12 cellular contexts compared by ENCODE assay signal in genomic region chr5:37875051-37875787, GRCh38. TPM values are rescaled to one million over a fixed set of nuclear protein-coding genes. Genes with fewer than 3 reads are reported as not detected.
DNase-seq lines count a peak whose midpoint lies in the region; ATAC-seq and TF ChIP-seq lines count a peak whose summit lies in the region.
"Had no signal": no experiment of that assay in that cellular context is flagged by ENCODE, and none has a peak within 500 bp of the region (broad histone marks: within the 10 kb centered on the region; RNA-seq: fewer than 3 reads in every experiment).

No MANE protein-coding gene starts in this region.

- H3K4me3 ChIP-seq in stomach, result no peak overlapping the region
- H3K4me3 ChIP-seq: neural progenitor cell had no signal

- H3K4me1 ChIP-seq in stomach, result no peaks in the 10 kb centered on the region

- H3K9me3 ChIP-seq in stomach, result peaks cover 0 to 7% (median 0%) of the 10 kb centered on the region in 4 donors

- TF ChIP-seq EP300 in stomach (IDR thresholded peaks at IDR 0.05), result no peak

- POLR2A ChIA-PET in WTC11 (lab: Charles Lee), result no interaction called here

- TF ChIP-seq CTCF in WTC11 (IDR thresholded peaks at IDR 0.05) (no peak), endothelial cell (IDR thresholded peaks at IDR 0.05; ENCODE audit: unreplicated experiment) (no peak), stomach (IDR thresholded peaks at IDR 0.05) (no peak)

- no peak overlapping the region for H3K4me3 Mint-ChIP-seq in WTC11
- H3K4me3 Mint-ChIP-seq in endothelial cell (ENCODE audit: unreplicated experiment), result no peak overlapping the region
- H3K4me3 Mint-ChIP-seq: neural progenitor cell; T-helper 1 cell treated with Interleukin-12 subunit alpha and Interleukin-12 subunit beta and Interleukin-4 antibody, amounts not matched to agents 30 μg/mL and 1 μg/mL, for 36 hours had no signal

- no peaks in the 10 kb centered on the region for H3K36me3 ChIP-seq in stomach
- H3K36me3 ChIP-seq: neural progenitor cell had no signal

- H3K27ac ChIP-seq in stomach, result no peak overlapping the region
- H3K27ac ChIP-seq: neural progenitor cell had no signal

- WGBS in stomach, 5 donors, result 71 to 78% (median 74%) methylated on average over 6 of the region's 6 CpGs

- H3K36me3 Mint-ChIP-seq in WTC11 (0 out of 2 replicates have a peak, but pooled peaks cover 2% of the 10 kb centered on the region), endothelial cell (ENCODE audit: low read depth, unreplicated experiment) (peaks cover 5% of the 10 kb centered on the region)
- H3K36me3 Mint-ChIP-seq: neural progenitor cell had no signal

- ATAC-seq in GM18858 (IDR thresholded peaks at IDR 0.05; ENCODE audit: unreplicated experiment) (peak; percentile 57), HG03039 (IDR thresholded peaks at IDR 0.05; ENCODE audit: unreplicated experiment) (peak; percentile 49), WTC11 (no peak)

- peaks cover 18% of the 10 kb centered on the region for H3K9me3 Mint-ChIP-seq in WTC11
- no peaks in the 10 kb centered on the region for H3K9me3 Mint-ChIP-seq in endothelial cell (ENCODE audit: unreplicated experiment)
- H3K9me3 Mint-ChIP-seq: T-helper 1 cell treated with Interleukin-12 subunit alpha and Interleukin-12 subunit beta and Interleukin-4 antibody, amounts not matched to agents 30 μg/mL and 1 μg/mL, for 36 hours had no signal

- H3K27me3 ChIP-seq in stomach, result peaks cover 0 to 4% (median 0%) of the 10 kb centered on the region in 3 donors
- H3K27me3 ChIP-seq: neural progenitor cell had no signal

- no peak overlapping the region for H3K27ac Mint-ChIP-seq in WTC11
- no peak overlapping the region for H3K27ac Mint-ChIP-seq in endothelial cell (ENCODE audit: unreplicated experiment)
- H3K27ac Mint-ChIP-seq: neural progenitor cell; T-helper 1 cell treated with Interleukin-12 subunit alpha and Interleukin-12 subunit beta and Interleukin-4 antibody, amounts not matched to agents 30 μg/mL and 1 μg/mL, for 36 hours had no signal

- CTCF ChIA-PET in WTC11 (lab: Charles Lee), result no interaction called here

- intact Hi-C loops in stomach (cut with DNase I; ENCODE audit: low total_unique reads), result no loop called here

- TF ChIP-seq POLR2A in stomach (IDR thresholded peaks at IDR 0.05), result no peak

- DNase-seq in WTC11 (ENCODE audit: low spot score), result no peak
- peak; percentile 22 for DNase-seq in islet precursor cell
- no peak for DNase-seq in endothelial cell (ENCODE audit: low spot score)
- DNase-seq in Kasumi-1 (lab: John Stamatoyannopoulos, UW), result no peak
- DNase-seq in stomach, result no peak
- no peak for DNase-seq in DMS114 treated with DMSO at 0.1 percent for 48 hours (lab: John Stamatoyannopoulos, UW; ENCODE audit: unreplicated experiment)
- DNase-seq: DMS79 treated with DMSO at 0.1 percent for 48 hours, NCI-H446 had no signal

- H3K4me1 Mint-ChIP-seq in WTC11, result peaks cover 10% of the 10 kb centered on the region
- H3K4me1 Mint-ChIP-seq in endothelial cell (ENCODE audit: unreplicated experiment), result no peaks in the 10 kb centered on the region

- H3K27me3 Mint-ChIP-seq in WTC11 (ENCODE audit: low read depth), result no peaks in the 10 kb centered on the region
- H3K27me3 Mint-ChIP-seq in endothelial cell (ENCODE audit: unreplicated experiment), result no peaks in the 10 kb centered on the region

TF ChIP-seq in WTC11, 78 proteins besides CTCF, POLR2A, EP300 and RAD21:
- TF ChIP-seq ZNF423 (CRISPR knock-in tag; IDR thresholded peaks at IDR 0.05) (peak; percentile 75), ETV6 (CRISPR knock-in tag; IDR thresholded peaks at IDR 0.05) (no peak)

RNA-seq across cellular contexts. Expression of gene GDNF, which starts 35.4 kb away (rescaled TPM):
- total RNA-seq in WTC11 (2021) (0.96 to 4.7 TPM (median 1.1 TPM) in 3 replicates), endothelial cell (ENCODE audit: unreplicated experiment) (not detected), stomach (1 to 10 TPM in 1 of 5 donors, under 1 TPM in 2, not detected in 2; 0.29 to 1.1 (median 0.29) TPM)
- polyA plus RNA-seq in stomach, result under 1 TPM; 0.55 to 0.93 (median 0.92) TPM
